In genomic region chr12:64660237-64661018, GRCh38 we compare ENCODE assay signal across 9 cellular contexts. TPM values are rescaled to one million over a fixed set of nuclear protein-coding genes. Genes with fewer than 3 reads are reported as not detected.
A peak's percentile ranks its signal among the peaks of the same experiment; 100 is the strongest.
DNase-seq lines count a peak whose midpoint lies in the region; ATAC-seq and TF ChIP-seq lines count a peak whose summit lies in the region.
"Had no signal": no experiment of that assay in that cellular context is flagged by ENCODE, and none has a peak within 500 bp of the region (broad histone marks: within the 10 kb centered on the region; RNA-seq: fewer than 3 reads in every experiment).

No MANE protein-coding gene starts in this region.

- no peak for DNase-seq in activated CD4-positive, alpha-beta T cell treated with anti-CD3 and anti-CD28 coated beads for 36 hours
- no peak for DNase-seq in activated CD4-positive, alpha-beta T cell treated with anti-CD3 and anti-CD28 coated beads for 1 hour
- no peak for DNase-seq in naive thymus-derived CD8-positive, alpha-beta T cell
- no peak for DNase-seq in HEK293T (ENCODE audit: extremely low spot score)
- no peak for DNase-seq in SIG-M5 (lab: John Stamatoyannopoulos, UW)
- DNase-seq: lower lobe of right lung had no signal

- H3K27me3 Mint-ChIP-seq in activated CD4-positive, alpha-beta T cell treated with anti-CD3 and anti-CD28 coated beads for 36 hours = no peaks in the 10 kb centered on the region
- H3K27me3 Mint-ChIP-seq in naive thymus-derived CD8-positive, alpha-beta T cell = no peaks in the 10 kb centered on the region

- CTCF ChIA-PET in activated CD4-positive, alpha-beta T cell treated with anti-CD3 and anti-CD28 coated beads for 36 hours (lab: Charles Lee) = interaction anchor here (0.8 to 2.7 kb wide), 11 partner anchors 9 to 79 kb away, joined by 3 to 13 read pairs (median 4); no protein-coding TSS in a partner anchor
- CTCF ChIA-PET in HEK293T (lab: Yijun Ruan, JAX) = no interaction called here

- peak; percentile 40 for ATAC-seq in activated CD4-positive, alpha-beta T cell treated with anti-CD3 and anti-CD28 coated beads for 36 hours
- peak; percentile 50 for ATAC-seq in GM21723 (IDR thresholded peaks at IDR 0.05; ENCODE audit: unreplicated experiment)
- peak; percentile 57 for ATAC-seq in HG03520 (IDR thresholded peaks at IDR 0.05; ENCODE audit: unreplicated experiment)
- ATAC-seq in naive thymus-derived CD8-positive, alpha-beta T cell = no peak
- no peak for ATAC-seq in esophagus mucosa
- ATAC-seq: lower lobe of right lung had no signal

- H3K27ac Mint-ChIP-seq in activated CD4-positive, alpha-beta T cell treated with anti-CD3 and anti-CD28 coated beads for 36 hours = peak overlapping the region; percentile 69
- H3K27ac Mint-ChIP-seq in naive thymus-derived CD8-positive, alpha-beta T cell = peak overlapping the region; percentile 63 to 92 (median 86)

- no peaks in the 10 kb centered on the region for H3K9me3 Mint-ChIP-seq in activated CD4-positive, alpha-beta T cell treated with anti-CD3 and anti-CD28 coated beads for 36 hours (ENCODE audit: low read depth)
- no peaks in the 10 kb centered on the region for H3K9me3 Mint-ChIP-seq in naive thymus-derived CD8-positive, alpha-beta T cell

- peaks cover 13% of the 10 kb centered on the region for H3K36me3 Mint-ChIP-seq in activated CD4-positive, alpha-beta T cell treated with anti-CD3 and anti-CD28 coated beads for 36 hours (ENCODE audit: low read depth)
- peaks cover 0 to 27% (median 5%) of the 10 kb centered on the region in 3 donors for H3K36me3 Mint-ChIP-seq in naive thymus-derived CD8-positive, alpha-beta T cell

- H3K4me1 Mint-ChIP-seq in activated CD4-positive, alpha-beta T cell treated with anti-CD3 and anti-CD28 coated beads for 36 hours = peaks cover 79% of the 10 kb centered on the region
- peaks cover 43 to 95% (median 81%) of the 10 kb centered on the region in 4 donors for H3K4me1 Mint-ChIP-seq in naive thymus-derived CD8-positive, alpha-beta T cell

- H3K4me3 Mint-ChIP-seq in activated CD4-positive, alpha-beta T cell treated with anti-CD3 and anti-CD28 coated beads for 36 hours = no peak overlapping the region
- peak overlapping the region in 9 of 10 donors; percentile 9 to 68 (median 22) for H3K4me3 Mint-ChIP-seq in naive thymus-derived CD8-positive, alpha-beta T cell

- intact Hi-C loops in activated CD4-positive, alpha-beta T cell treated with anti-CD3 and anti-CD28 coated beads for 36 hours (cut with DNase I, micrococcal nuclease) = loop anchor here (1.0 to 2.0 kb wide), 2 partner anchors 9 to 36 kb away; no protein-coding TSS in a partner anchor

- POLR2A ChIA-PET in activated CD4-positive, alpha-beta T cell treated with anti-CD3 and anti-CD28 coated beads for 36 hours (lab: Charles Lee) = interaction anchor here (0.6 to 0.8 kb wide), 3 partner anchors 8 to 16 kb away, joined by 3 to 4 read pairs (median 3); no protein-coding TSS in a partner anchor
- POLR2A ChIA-PET in naive thymus-derived CD8-positive, alpha-beta T cell (lab: Charles Lee) = interaction anchor here (0.6 to 2.4 kb wide), 9 partner anchors 8 to 49 kb away, joined by 3 to 11 read pairs (median 5); no protein-coding TSS in a partner anchor
- POLR2A ChIA-PET in HEK293T (lab: Yijun Ruan, JAX) = no interaction called here

TF ChIP-seq in HEK293T, 16 proteins besides CTCF, POLR2A, EP300 and RAD21:
- TF ChIP-seq FOXM1 (IDR thresholded peaks at IDR 0.05; ENCODE audit: borderline replicate concordance) (no peak), ZNF384 (IDR thresholded peaks at IDR 0.05) (no peak), HDGF (IDR thresholded peaks at IDR 0.05; ENCODE audit: borderline replicate concordance) (no peak)
TF ChIP-seq in HEK293T: peak in this region for 0.

RNA-seq across cellular contexts. Expression of gene RASSF3, which starts 50.1 kb away (rescaled TPM):
- 10 to 100 TPM; 38.0 to 39.0 TPM for total RNA-seq in activated CD4-positive, alpha-beta T cell treated with anti-CD3 and anti-CD28 coated beads for 36 hours
- 100 to 1,000 TPM; 172 to 177 TPM for total RNA-seq in naive thymus-derived CD8-positive, alpha-beta T cell
- polyA plus RNA-seq in naive thymus-derived CD8-positive, alpha-beta T cell = 1 to 10 TPM; 5.5 to 7.8 (median 5.7) TPM
- total RNA-seq in esophagus mucosa = 13.4 TPM

Comparison
In these comparisons a context has a peak if more than half of its experiments do, and no peak if none do; other contexts are left out.
1. ATAC-seq: peak in activated CD4-positive, alpha-beta T cell treated with anti-CD3 and anti-CD28 coated beads for 36 hours (single experiment), GM21723 (single experiment) and HG03520 (single experiment); none in naive thymus-derived CD8-positive, alpha-beta T cell (0 of 2) and esophagus mucosa (single experiment).
2. RNA of gene RASSF3, which starts 50.1 kb away (total RNA-seq): 172 to 177 TPM in naive thymus-derived CD8-positive, alpha-beta T cell; 38.0 to 39.0 TPM in activated CD4-positive, alpha-beta T cell treated with anti-CD3 and anti-CD28 coated beads for 36 hours and 13.4 TPM in esophagus mucosa (single experiment); every median in the first group is over 4 times any median in the second.